ENCODE assay signal across 12 cellular contexts in genomic region chr5:120139039-120139438, GRCh38.
DNase-seq lines count a peak whose midpoint lies in the region; ATAC-seq, FAIRE-seq and TF ChIP-seq lines count a peak whose summit lies in the region.
"Had no signal": no experiment of that assay in that cellular context is flagged by ENCODE, and none has a peak within 500 bp of the region (broad histone marks: within the 10 kb centered on the region; RNA-seq: fewer than 3 reads in every experiment).

No MANE protein-coding gene starts in this region.

- no peak overlapping the region for H2BK120ac ChIP-seq in mesendoderm (ENCODE audit: low read depth, low read length)

- ATAC-seq in GM19328 (IDR thresholded peaks at IDR 0.05; ENCODE audit: unreplicated experiment) = no peak

- H3K4ac ChIP-seq in mesendoderm (ENCODE audit: low read depth, low read length) = no peak overlapping the region

- no peak overlapping the region for H3K9ac ChIP-seq in mesendoderm (ENCODE audit: low read length)

- no peak overlapping the region for H2BK15ac ChIP-seq in mesendoderm (replicated peaks; ENCODE audit: low read depth)

- no peaks in the 10 kb centered on the region for H3K9me3 ChIP-seq in SJSA1 (replicated peaks)

- no peak overlapping the region for H3K4me3 Mint-ChIP-seq in activated CD4-positive, alpha-beta T cell treated with anti-CD3 and anti-CD28 coated beads, Interleukin-2, amount 10 ng/mL, durations not matched to agents 7 days and 5 days

- H3K9me3 Mint-ChIP-seq in activated CD4-positive, alpha-beta T cell treated with anti-CD3 and anti-CD28 coated beads, Interleukin-2, amount 10 ng/mL, durations not matched to agents 7 days and 5 days = no peaks in the 10 kb centered on the region

- no peak overlapping the region for H2AK5ac ChIP-seq in mesendoderm (ENCODE audit: low read length)

- TF ChIP-seq CTCF in foreskin fibroblast (IDR thresholded peaks at IDR 0.05; ENCODE audit: low read depth, low read length) = no peak

- H3K27me3 Mint-ChIP-seq in activated CD4-positive, alpha-beta T cell treated with anti-CD3 and anti-CD28 coated beads, Interleukin-2, amount 10 ng/mL, durations not matched to agents 7 days and 5 days = no peaks in the 10 kb centered on the region

- no peak overlapping the region for H4K5ac ChIP-seq in mesendoderm (ENCODE audit: low read length)

- H3K18ac ChIP-seq in mesendoderm (ENCODE audit: low read length) = no peak overlapping the region

- H3K79me1 ChIP-seq in mesendoderm (ENCODE audit: low read length) = no peaks in the 10 kb centered on the region

- H3K36me3 Mint-ChIP-seq in activated CD4-positive, alpha-beta T cell treated with anti-CD3 and anti-CD28 coated beads, Interleukin-2, amount 10 ng/mL, durations not matched to agents 7 days and 5 days (ENCODE audit: low read depth) = no peaks in the 10 kb centered on the region

- H4K8ac ChIP-seq in mesendoderm (ENCODE audit: low read depth, low read length) = no peak overlapping the region

- H3K36me3 ChIP-seq in SJSA1 (no peaks in the 10 kb centered on the region), mesendoderm (ENCODE audit: control insufficient read depth, insufficient read depth, low read length) (no peaks in the 10 kb centered on the region)

- H3K4me3 ChIP-seq in SJSA1 (no peak overlapping the region), foreskin fibroblast (ENCODE audit: low read depth in 1 of 2, low read length in 2 of 2) (no peak overlapping the region), mesendoderm (ENCODE audit: low read length) (no peak overlapping the region)

- POLR2A ChIA-PET in activated CD4-positive, alpha-beta T cell treated with anti-CD3 and anti-CD28 coated beads, Interleukin-2, amount 10 ng/mL, durations not matched to agents 7 days and 5 days (lab: Charles Lee) = no interaction called here

- no peak overlapping the region for H2BK5ac ChIP-seq in mesendoderm (ENCODE audit: low read length)

- H3K56ac ChIP-seq in mesendoderm (ENCODE audit: low read length) = no peak overlapping the region

- H3K27me3 ChIP-seq in SJSA1 (replicated peaks) = no peaks in the 10 kb centered on the region
- H3K27me3 ChIP-seq in mesendoderm (ENCODE audit: insufficient read depth, low read length, poor library complexity) = no peaks in the 10 kb centered on the region

- H3K27ac ChIP-seq in SJSA1 (peak overlapping the region; percentile 59), mesendoderm (ENCODE audit: low read depth, low read length) (no peak overlapping the region)

- H3K23ac ChIP-seq in mesendoderm (ENCODE audit: low read length) = no peak overlapping the region

- DNase-seq in ELR (ENCODE audit: low read depth) (peak; percentile 95), SJSA1 (ENCODE audit: low read depth in 1 of 2, low spot score in 2 of 2) (peak in 1 of 2 experiments; percentile 83), foreskin fibroblast (peak; percentile 93 to 96), pulmonary artery endothelial cell (ENCODE audit: low read depth, low spot score) (peak; percentile 58), mesendoderm (no peak), GM19239 (ENCODE audit: insufficient read length, low spot score) (no peak)
- DNase-seq in activated CD4-positive, alpha-beta T cell treated with anti-CD3 and anti-CD28 coated beads, Interleukin-2, amount 10 ng/mL, durations not matched to agents 7 days and 5 days = no peak
- DNase-seq: activated T-cell treated with anti-CD3 and anti-CD28 coated beads, Interleukin-2, amount 50 U/mL, for 1 hour; NCI-H524 treated with DMSO at 0.1 percent for 48 hours had no signal

- H3K4me1 ChIP-seq in SJSA1 (replicated peaks) = peaks cover 13% of the 10 kb centered on the region
- no peaks in the 10 kb centered on the region for H3K4me1 ChIP-seq in mesendoderm (ENCODE audit: control insufficient read depth, low read depth, low read length)

- no peaks in the 10 kb centered on the region for H3K4me1 Mint-ChIP-seq in activated CD4-positive, alpha-beta T cell treated with anti-CD3 and anti-CD28 coated beads, Interleukin-2, amount 10 ng/mL, durations not matched to agents 7 days and 5 days

- no peaks in the 10 kb centered on the region for H3K79me2 ChIP-seq in mesendoderm (ENCODE audit: control insufficient read depth, insufficient read depth, low read length)

- no CpG with 5 or more reads among the region's 2 CpGs for WGBS in mesendoderm (ENCODE audit: extremely low coverage, insufficient coverage, low lambda C conversion rate)

- no peak overlapping the region for H3K27ac Mint-ChIP-seq in activated CD4-positive, alpha-beta T cell treated with anti-CD3 and anti-CD28 coated beads, Interleukin-2, amount 10 ng/mL, durations not matched to agents 7 days and 5 days

- FAIRE-seq in GM19239 (lab: Jason Lieb, UNC) = no peak
- FAIRE-seq: G401.6, keratinocyte had no signal

- H3K4me2 ChIP-seq in mesendoderm (ENCODE audit: low read length) = no peak overlapping the region

- CTCF ChIA-PET in activated CD4-positive, alpha-beta T cell treated with anti-CD3 and anti-CD28 coated beads, Interleukin-2, amount 10 ng/mL, durations not matched to agents 7 days and 5 days (lab: Charles Lee) = no interaction called here

Comparison
In these comparisons a context has a peak if more than half of its experiments do, and no peak if none do; other contexts are left out.
1. DNase-seq: peak in ELR (single experiment), foreskin fibroblast (2 of 2) and pulmonary artery endothelial cell (single experiment); none in mesendoderm (single experiment), GM19239 (single experiment) and activated CD4-positive, alpha-beta T cell treated with anti-CD3 and anti-CD28 coated beads, Interleukin-2, amount 10 ng/mL, durations not matched to agents 7 days and 5 days (single experiment).